In the genomic region with DNA sequence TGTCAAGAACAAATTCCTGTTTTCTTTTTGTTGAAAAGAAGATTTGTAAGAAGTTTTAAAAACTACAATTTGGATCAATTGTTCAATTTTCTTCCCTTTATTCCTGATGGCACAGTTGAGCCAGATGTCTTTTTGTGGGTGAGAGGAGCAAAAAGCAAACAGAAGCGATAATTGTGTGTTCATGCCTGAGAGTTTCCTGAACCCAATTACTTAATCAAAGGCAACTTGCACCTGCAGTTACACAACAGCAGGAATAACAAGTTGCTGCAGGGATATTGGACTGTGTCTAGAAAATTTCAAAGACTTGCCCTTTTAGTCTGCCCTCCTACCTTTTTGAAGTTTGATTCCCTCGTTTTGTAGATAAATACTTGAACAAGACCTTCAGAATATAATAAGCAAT, we compare ENCODE assay signal across 25 cellular contexts.
A peak's percentile ranks its signal among the peaks of the same experiment; 100 is the strongest.
DNase-seq lines count a peak whose midpoint lies in the region; ATAC-seq and TF ChIP-seq lines count a peak whose summit lies in the region.
"Had no signal": no experiment of that assay in that cellular context is flagged by ENCODE, and none has a peak within 500 bp of the region (broad histone marks: within the 10 kb centered on the region; RNA-seq: fewer than 3 reads in every experiment).

No MANE protein-coding gene starts in this region.

- CTCF ChIA-PET in activated CD4-positive, alpha-beta T cell treated with anti-CD3 and anti-CD28 coated beads for 36 hours (lab: Charles Lee), result no interaction called here

- intact Hi-C loops in posterior vena cava (cut with DNase I), result loop anchor here in 1 of 2 donors (2.0 kb wide), 1 partner anchor 62 kb away; no protein-coding TSS in a partner anchor
- intact Hi-C loops in activated CD4-positive, alpha-beta T cell treated with anti-CD3 and anti-CD28 coated beads for 36 hours (cut with DNase I, micrococcal nuclease), result no loop called here

- no peak overlapping the region for H3K27ac Mint-ChIP-seq in activated CD4-positive, alpha-beta T cell treated with anti-CD3 and anti-CD28 coated beads for 36 hours
- H3K27ac Mint-ChIP-seq: natural killer cell; stimulated activated effector memory CD8-positive, alpha-beta T cell treated with anti-CD3 and anti-CD28 coated beads, Interleukin-12 subunit alpha, Interleukin-12 subunit beta, amount 100 ng/mL, for 72 hours had no signal

- no peaks in the 10 kb centered on the region for H3K9me3 ChIP-seq in tibial nerve
- H3K9me3 ChIP-seq: esophagus squamous epithelium, pancreas, sigmoid colon, suprapubic skin, vagina had no signal

- H3K36me3 ChIP-seq in tibial nerve, result no peaks in the 10 kb centered on the region
- H3K36me3 ChIP-seq: esophagus squamous epithelium, pancreas, sigmoid colon, suprapubic skin, vagina had no signal

- H3K27me3 ChIP-seq in tibial nerve, result no peaks in the 10 kb centered on the region
- H3K27me3 ChIP-seq: esophagus squamous epithelium, pancreas, sigmoid colon, suprapubic skin, vagina had no signal

- no peaks in the 10 kb centered on the region for H3K27me3 Mint-ChIP-seq in activated CD4-positive, alpha-beta T cell treated with anti-CD3 and anti-CD28 coated beads for 36 hours
- H3K27me3 Mint-ChIP-seq: central memory CD8-positive, alpha-beta T cell had no signal

- no peaks in the 10 kb centered on the region for H3K4me1 Mint-ChIP-seq in activated CD4-positive, alpha-beta T cell treated with anti-CD3 and anti-CD28 coated beads for 36 hours
- H3K4me1 Mint-ChIP-seq: central memory CD8-positive, alpha-beta T cell; natural killer cell; stimulated activated effector memory CD8-positive, alpha-beta T cell treated with anti-CD3 and anti-CD28 coated beads, Interleukin-12 subunit alpha, Interleukin-12 subunit beta, amount 100 ng/mL, for 72 hours had no signal

- POLR2A ChIA-PET in activated CD4-positive, alpha-beta T cell treated with anti-CD3 and anti-CD28 coated beads for 36 hours (lab: Charles Lee), result no interaction called here

- 45 to 52% methylated on average over 2 of the region's 2 CpGs for WGBS in tibial nerve, 2 donors

- DNase-seq in NCI-H446 treated with DMSO at 0.1 percent for 48 hours (lab: John Stamatoyannopoulos, UW) (peak; percentile 22), NCI-H446 (lab: John Stamatoyannopoulos, UW) (no peak), NCI-H2107 (lab: John Stamatoyannopoulos, UW) (peak; percentile 18), NCI-H748 (lab: John Stamatoyannopoulos, UW; ENCODE audit: unreplicated experiment) (peak; percentile 99), left lobe of liver (ENCODE audit: low spot score) (no peak), tibial nerve (ENCODE audit: low spot score in 2 of 2) (no peak), posterior vena cava (ENCODE audit: low spot score) (no peak)
- DNase-seq in activated CD4-positive, alpha-beta T cell treated with anti-CD3 and anti-CD28 coated beads for 36 hours, result no peak
- DNase-seq: activated CD4-positive, CD25-positive, alpha-beta regulatory T cell treated with anti-CD3 and anti-CD28 coated beads, Interleukin-2, amount 50 U/mL, for 72 hours; activated CD8-positive, alpha-beta memory T cell treated with anti-CD3 and anti-CD28 coated beads for 24 hours; activated naive CD4-positive, alpha-beta T cell treated with anti-CD3 and anti-CD28 coated beads, Interleukin-2, amount 50 U/mL, for 16 hours; activated T-cell treated with anti-CD3 and anti-CD28 coated beads, Interleukin-2, amount 50 U/mL, for 48 hours; anterior cingulate cortex; esophagus squamous epithelium; Kasumi-1; kidney glomerular epithelial cell; mesendoderm; natural killer cell; pancreas; sigmoid colon; T-helper 9 cell had no signal

- ATAC-seq in left lobe of liver, result peak; percentile 84
- ATAC-seq in activated CD4-positive, alpha-beta T cell treated with anti-CD3 and anti-CD28 coated beads for 36 hours, result no peak
- ATAC-seq: natural killer cell; stimulated activated effector memory CD8-positive, alpha-beta T cell treated with anti-CD3 and anti-CD28 coated beads, Interleukin-12 subunit alpha, Interleukin-12 subunit beta, amount 100 ng/mL, for 72 hours had no signal

- H3K4me1 ChIP-seq in tibial nerve, result peaks cover 0 to 6% (median 0%) of the 10 kb centered on the region in 4 donors
- H3K4me1 ChIP-seq: esophagus squamous epithelium, pancreas, sigmoid colon, suprapubic skin, vagina had no signal

- no peak overlapping the region for H3K4me3 ChIP-seq in tibial nerve
- H3K4me3 ChIP-seq: esophagus squamous epithelium, pancreas, sigmoid colon, suprapubic skin, vagina had no signal

- no peak for TF ChIP-seq POLR2A in tibial nerve (IDR thresholded peaks at IDR 0.05)

- no peak for TF ChIP-seq CTCF in tibial nerve (IDR thresholded peaks at IDR 0.05)

- no peak overlapping the region for H3K4me3 Mint-ChIP-seq in activated CD4-positive, alpha-beta T cell treated with anti-CD3 and anti-CD28 coated beads for 36 hours
- H3K4me3 Mint-ChIP-seq: central memory CD8-positive, alpha-beta T cell; natural killer cell; stimulated activated effector memory CD8-positive, alpha-beta T cell treated with anti-CD3 and anti-CD28 coated beads, Interleukin-12 subunit alpha, Interleukin-12 subunit beta, amount 100 ng/mL, for 72 hours had no signal

- TF ChIP-seq EP300 in tibial nerve (IDR thresholded peaks at IDR 0.05), result no peak

- H3K36me3 Mint-ChIP-seq in activated CD4-positive, alpha-beta T cell treated with anti-CD3 and anti-CD28 coated beads for 36 hours (ENCODE audit: low read depth), result no peaks in the 10 kb centered on the region
- H3K36me3 Mint-ChIP-seq: natural killer cell; stimulated activated effector memory CD8-positive, alpha-beta T cell treated with anti-CD3 and anti-CD28 coated beads, Interleukin-12 subunit alpha, Interleukin-12 subunit beta, amount 100 ng/mL, for 72 hours had no signal

- H3K9me3 Mint-ChIP-seq in activated CD4-positive, alpha-beta T cell treated with anti-CD3 and anti-CD28 coated beads for 36 hours (ENCODE audit: low read depth), result no peaks in the 10 kb centered on the region
- H3K9me3 Mint-ChIP-seq: stimulated activated effector memory CD8-positive, alpha-beta T cell treated with anti-CD3 and anti-CD28 coated beads, Interleukin-12 subunit alpha, Interleukin-12 subunit beta, amount 100 ng/mL, for 72 hours had no signal

- H3K27ac ChIP-seq in tibial nerve, result no peak overlapping the region
- H3K27ac ChIP-seq: esophagus squamous epithelium, pancreas, sigmoid colon, suprapubic skin, vagina had no signal

Comparison
In these comparisons a context has a peak if more than half of its experiments do, and no peak if none do; other contexts are left out.
1. DNase-seq: peak in NCI-H446 treated with DMSO at 0.1 percent for 48 hours (single experiment), NCI-H2107 (single experiment) and NCI-H748 (single experiment); none in NCI-H446 (0 of 2), left lobe of liver (single experiment), tibial nerve (0 of 2), posterior vena cava (single experiment) and activated CD4-positive, alpha-beta T cell treated with anti-CD3 and anti-CD28 coated beads for 36 hours (single experiment).